Comparison of ENCODE assay signal across 19 cellular contexts in the genomic region with DNA sequence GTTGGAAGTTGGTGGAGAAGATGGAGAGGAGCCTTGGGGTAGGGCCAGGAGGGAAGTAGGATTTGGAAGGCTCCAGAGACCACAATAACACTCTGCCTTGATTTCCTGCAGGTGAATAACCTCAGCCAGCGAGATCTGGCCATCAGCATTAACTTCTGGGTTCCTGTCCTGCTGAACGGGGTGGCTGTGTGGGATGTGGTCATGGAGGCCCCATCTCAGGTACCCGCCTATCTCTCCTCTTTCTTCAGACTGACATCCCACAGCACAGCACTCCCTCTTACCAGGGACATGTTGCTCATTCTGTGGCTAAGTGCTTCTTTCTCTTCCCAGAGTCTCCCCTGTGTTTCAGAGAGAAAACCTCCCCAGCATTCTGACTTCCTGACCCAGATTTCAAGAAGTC. TPM values are rescaled to one million over a fixed set of nuclear protein-coding genes. Genes with fewer than 3 reads are reported as not detected.
"Had no signal": no experiment of that assay in that cellular context is flagged by ENCODE, and none has a peak within 500 bp of the region (broad histone marks: within the 10 kb centered on the region; RNA-seq: fewer than 3 reads in every experiment).

No MANE protein-coding gene starts in this region.

- H3K27ac Mint-ChIP-seq: activated CD4-positive, alpha-beta T cell treated with anti-CD3 and anti-CD28 coated beads for 36 hours; brain; nephron had no signal

- H3K27ac ChIP-seq: colonic mucosa, gastroesophageal sphincter, SJCRH30, tibial nerve, vagina had no signal

- H3K36me3 Mint-ChIP-seq: brain had no signal

- H3K9me3 ChIP-seq: colonic mucosa, gastroesophageal sphincter, heart right ventricle, SJCRH30, tibial nerve, vagina had no signal

- H3K4me3 ChIP-seq: colonic mucosa, gastroesophageal sphincter, heart right ventricle, lung, SJCRH30, tibial nerve, vagina had no signal

- H3K9me3 Mint-ChIP-seq: nephron had no signal

- ATAC-seq: activated CD4-positive, alpha-beta T cell treated with anti-CD3 and anti-CD28 coated beads for 36 hours; gastroesophageal sphincter; stimulated activated naive CD8-positive, alpha-beta T cell treated with anti-CD3 and anti-CD28 coated beads, Interleukin-15, Interleukin-2, amounts not matched to agents 100 U/mL and 50 U/mL, for 24 hours had no signal

- H3K36me3 ChIP-seq: colonic mucosa, gastroesophageal sphincter, SJCRH30, tibial nerve, vagina had no signal

- H3K27me3 ChIP-seq: colonic mucosa, SJCRH30, tibial nerve, vagina had no signal

- H3K4me3 Mint-ChIP-seq: activated CD4-positive, alpha-beta T cell treated with anti-CD3 and anti-CD28 coated beads for 36 hours; brain had no signal

- H3K4me1 ChIP-seq: colonic mucosa, SJCRH30 had no signal

- DNase-seq: activated CD4-positive, alpha-beta T cell treated with anti-CD3 and anti-CD28 coated beads for 36 hours; activated CD8-positive, alpha-beta memory T cell treated with anti-CD3 and anti-CD28 coated beads for 24 hours; activated naive CD4-positive, alpha-beta T cell treated with Interleukin-2 at 50 U/mL for 16 hours; anterior cingulate cortex; central memory CD4-positive, alpha-beta T cell; colonic mucosa; heart right ventricle; nucleus accumbens; SJCRH30; stimulated activated CD4-positive, alpha-beta T cell treated with anti-CD3 and anti-CD28 coated beads, Interleukin-2, amount 100 ng/mL, for 24 hours; stimulated activated naive CD8-positive, alpha-beta T cell treated with anti-CD3 and anti-CD28 coated beads, Interleukin-15, Interleukin-2, amounts not matched to agents 100 U/mL and 50 U/mL, for 24 hours had no signal

RNA-seq across cellular contexts. Expression of gene COX6A2, which starts 4.9 kb away (rescaled TPM):
- total RNA-seq: activated CD4-positive, alpha-beta T cell treated with anti-CD3 and anti-CD28 coated beads for 36 hours; colonic mucosa; gastroesophageal sphincter; lung; renal cortical epithelial cell; SJCRH30; T-helper 2 cell treated with Interferon-gamma antibody and Interleukin-4, amounts not matched to agents 100 ng/mL and 5 ng/mL, for 36 hours; tibial nerve; vagina had no signal

RNA-seq across cellular contexts. Expression of gene ITGAD, which starts 30.1 kb away (rescaled TPM):
- total RNA-seq: activated CD4-positive, alpha-beta T cell treated with anti-CD3 and anti-CD28 coated beads for 36 hours; renal cortical epithelial cell; SJCRH30; vagina had no signal
